In genomic region chr1:111604931-111605330, GRCh38 we compare ENCODE assay signal across 11 cellular contexts. TPM values are rescaled to one million over a fixed set of nuclear protein-coding genes. Genes with fewer than 3 reads are reported as not detected.
A peak's percentile ranks its signal among the peaks of the same experiment; 100 is the strongest.
DNase-seq lines count a peak whose midpoint lies in the region; ATAC-seq, FAIRE-seq and TF ChIP-seq lines count a peak whose summit lies in the region.
"Had no signal": no experiment of that assay in that cellular context is flagged by ENCODE, and none has a peak within 500 bp of the region (broad histone marks: within the 10 kb centered on the region; RNA-seq: fewer than 3 reads in every experiment).

No MANE protein-coding gene starts in this region.

- no peak for FAIRE-seq in K562 (lab: Jason Lieb, UNC)
- FAIRE-seq in small intestine (lab: Jason Lieb, UNC), result no peak

- no peak for ATAC-seq in K562
- no peak for ATAC-seq in natural killer cell treated with Interleukin-12 subunit alpha and Interleukin-12 subunit beta and Interleukin-15 and Interleukin-18, amount 100 ng/mL, for 72 hours

- H3K4me3 ChIP-seq in OCI-LY7 (ENCODE audit: low read depth, low read length, poor library complexity, severe bottlenecking) (no peak overlapping the region), K562 (no peak overlapping the region), small intestine (ENCODE audit: low read depth in 1 of 2, low read length in 2 of 2) (no peak overlapping the region), uterus (no peak overlapping the region)
- H3K4me3 ChIP-seq: mucosa of descending colon had no signal

- BruUV-seq in OCI-LY7 (replicated peaks; lab: Mats Ljungman, UMichigan), result no TSS peak
- BruUV-seq in K562 (replicated peaks; lab: Mats Ljungman, UMichigan), result no TSS peak

- TF ChIP-seq RAD21 in K562 (CRISPR knock-in tag; conservative IDR thresholded peaks at IDR 0.05 in 1 of 2, IDR thresholded peaks at IDR 0.05 in 1 of 2), result no peak

- H3K9me3 ChIP-seq in OCI-LY7 (ENCODE audit: low read length) (no peaks in the 10 kb centered on the region), K562 (replicated peaks; ENCODE audit: control insufficient read depth, insufficient read depth, low read depth, low read length) (peaks cover 10% of the 10 kb centered on the region), small intestine (ENCODE audit: control insufficient read depth, low read depth) (no peaks in the 10 kb centered on the region), uterus (no peaks in the 10 kb centered on the region)
- H3K9me3 ChIP-seq: mucosa of descending colon had no signal

- no peaks in the 10 kb centered on the region for H3K27me3 Mint-ChIP-seq in natural killer cell treated with Interleukin-12 subunit alpha and Interleukin-12 subunit beta and Interleukin-15 and Interleukin-18, amount 100 ng/mL, for 72 hours
- no peaks in the 10 kb centered on the region for H3K27me3 Mint-ChIP-seq in chondrocyte (ENCODE audit: low read depth)

- peak overlapping the region; percentile 82 for H3K4me3 Mint-ChIP-seq in natural killer cell treated with Interleukin-12 subunit alpha and Interleukin-12 subunit beta and Interleukin-15 and Interleukin-18, amount 100 ng/mL, for 72 hours
- H3K4me3 Mint-ChIP-seq in chondrocyte (ENCODE audit: unreplicated experiment), result no peak overlapping the region

- intact Hi-C loops in OCI-LY7 (cut with micrococcal nuclease; ENCODE audit: unreplicated experiment), result loop anchor here (5.0 kb wide), 2 partner anchors 198 to 388 kb away; no protein-coding TSS in a partner anchor
- intact Hi-C loops in K562 (cut with micrococcal nuclease), result no loop called here
- intact Hi-C loops in uterus (cut with DNase I; ENCODE audit: low total_unique reads), result no loop called here

- H3K4me1 ChIP-seq in OCI-LY7 (ENCODE audit: insufficient read depth, low read length, poor library complexity, severe bottlenecking) (peaks cover 58% of the 10 kb centered on the region), K562 (replicated peaks in 1 of 2; ENCODE audit: control insufficient read depth in 2 of 2, insufficient read depth in 2 of 2, low read length in 2 of 2) (peaks cover 4 to 9% of the 10 kb centered on the region in 2 experiments; a peak in 4 of 5 replicates), small intestine (ENCODE audit: control insufficient read depth in 2 of 2, insufficient read depth in 1 of 2, low read depth in 1 of 2, low read length in 1 of 2) (peaks cover 5 to 6% of the 10 kb centered on the region in 2 donors), uterus (no peaks in the 10 kb centered on the region)

- no peak overlapping the region for H3K9ac ChIP-seq in K562 (ENCODE audit: insufficient read depth in 1 of 2, low read depth in 2 of 2, low read length in 2 of 2)

- DNase-seq in ELR (ENCODE audit: low read depth) (peak; percentile 86), OCI-LY7 (ENCODE audit: low spot score) (no peak), K562 (ENCODE audit: extremely low read depth in 1 of 4, low spot score in 3 of 4) (no peak), chondrocyte (ENCODE audit: low spot score) (no peak), mucosa of gallbladder (ENCODE audit: low spot score) (no peak), small intestine (no peak), uterus (no peak)
- no peak for DNase-seq in natural killer cell treated with Interleukin-12 subunit alpha and Interleukin-12 subunit beta and Interleukin-15 and Interleukin-18, amount 100 ng/mL, for 72 hours (ENCODE audit: low spot score)
- DNase-seq: activated T-cell treated with anti-CD3 and anti-CD28 coated beads, Interleukin-2, amount 50 U/mL, for 1 hour had no signal

- in situ Hi-C loops in K562 (cut with MboI), result no loop called here

- POLR2A ChIA-PET in OCI-LY7 (lab: Charles Lee) (interaction anchor here (0.6 to 6.9 kb wide), 5 partner anchors 7 to 33 kb away, joined by 3 to 93 read pairs (median 18); partner anchors contain the start of gene RAP1A), K562 (lab: Yijun Ruan, JAX) (no interaction called here)

- no peaks in the 10 kb centered on the region for H3K9me1 ChIP-seq in K562 (ENCODE audit: control insufficient read depth, insufficient read depth, low read length)

- H3K36me3 Mint-ChIP-seq in natural killer cell treated with Interleukin-12 subunit alpha and Interleukin-12 subunit beta and Interleukin-15 and Interleukin-18, amount 100 ng/mL, for 72 hours, result no peaks in the 10 kb centered on the region
- no peaks in the 10 kb centered on the region for H3K36me3 Mint-ChIP-seq in chondrocyte (ENCODE audit: low read depth)

- H3K27me3 ChIP-seq in K562 (ENCODE audit: control insufficient read depth in 2 of 2, insufficient read depth in 2 of 2, low read length in 2 of 2), result no peaks in the 10 kb centered on the region
- no peaks in the 10 kb centered on the region for H3K27me3 ChIP-seq in small intestine (ENCODE audit: control insufficient read depth in 2 of 2, insufficient read depth in 2 of 2, low read length in 2 of 2)
- H3K27me3 ChIP-seq in uterus, result no peaks in the 10 kb centered on the region

- H4K20me1 ChIP-seq in OCI-LY7 (ENCODE audit: insufficient read depth, low read length), result no peaks in the 10 kb centered on the region
- H4K20me1 ChIP-seq in K562 (replicated peaks; ENCODE audit: control insufficient read depth, insufficient read depth, low read length), result no peaks in the 10 kb centered on the region

- 24% methylated on average over 3 of the region's 3 CpGs for WGBS in K562 (ENCODE audit: insufficient coverage, low coverage, missing lambda C conversion rate)
- WGBS in small intestine, 3 donors, result 79 to 98% (median 94%) methylated on average over 3 of the region's 3 CpGs

- H3K4me1 Mint-ChIP-seq in natural killer cell treated with Interleukin-12 subunit alpha and Interleukin-12 subunit beta and Interleukin-15 and Interleukin-18, amount 100 ng/mL, for 72 hours (ENCODE audit: low read depth in 2 of 2), result peaks cover 46 to 62% of the 10 kb centered on the region in 2 donors
- H3K4me1 Mint-ChIP-seq in chondrocyte (ENCODE audit: low read depth), result peaks cover 14% of the 10 kb centered on the region

- H3K9me3 Mint-ChIP-seq in natural killer cell treated with Interleukin-12 subunit alpha and Interleukin-12 subunit beta and Interleukin-15 and Interleukin-18, amount 100 ng/mL, for 72 hours, result no peaks in the 10 kb centered on the region
- no peaks in the 10 kb centered on the region for H3K9me3 Mint-ChIP-seq in chondrocyte (ENCODE audit: low read depth)

- H3K27ac ChIP-seq in OCI-LY7 (ENCODE audit: low read depth, low read length, poor library complexity, severe bottlenecking), result no peak overlapping the region
- no peak overlapping the region for H3K27ac ChIP-seq in K562 (ENCODE audit: extremely low read depth, low read depth, low read length)
- H3K27ac ChIP-seq in small intestine (ENCODE audit: low read depth in 1 of 2, low read length in 1 of 2), result peak overlapping the region in 1 of 2 donors; percentile 70
- H3K27ac ChIP-seq in uterus, result no peak overlapping the region
- H3K27ac ChIP-seq: epithelial cell of prostate had no signal

- H3K79me2 ChIP-seq in OCI-LY7 (ENCODE audit: insufficient read depth, low read depth, low read length) (no peaks in the 10 kb centered on the region), K562 (ENCODE audit: control insufficient read depth, insufficient read depth, low read length) (no peaks in the 10 kb centered on the region)

- no peak for TF ChIP-seq EP300 in K562 (IDR thresholded peaks at IDR 0.05; ENCODE audit: low read length)

- TF ChIP-seq CTCF in OCI-LY7 (conservative IDR thresholded peaks at IDR 0.05; ENCODE audit: low read length) (no peak), K562 (IDR thresholded peaks at IDR 0.05 in 2 of 3, conservative IDR thresholded peaks at IDR 0.05 in 1 of 3; ENCODE audit: insufficient read depth in 2 of 3, low read depth in 1 of 3, low read length in 3 of 3) (no peak), chondrocyte (IDR thresholded peaks at IDR 0.05) (no peak), uterus (IDR thresholded peaks at IDR 0.05) (no peak)

- H3K36me3 ChIP-seq in OCI-LY7 (ENCODE audit: insufficient read depth, low read length), result no peaks in the 10 kb centered on the region
- no peaks in the 10 kb centered on the region for H3K36me3 ChIP-seq in K562 (ENCODE audit: control insufficient read depth, insufficient read depth, low read length)
- no peaks in the 10 kb centered on the region for H3K36me3 ChIP-seq in small intestine (ENCODE audit: control insufficient read depth in 2 of 2, insufficient read depth in 2 of 2, low read length in 2 of 2)
- no peaks in the 10 kb centered on the region for H3K36me3 ChIP-seq in uterus

- no peaks in the 10 kb centered on the region for H3K9me2 ChIP-seq in OCI-LY7 (ENCODE audit: insufficient read depth, low read length)

- H3K27ac Mint-ChIP-seq in natural killer cell treated with Interleukin-12 subunit alpha and Interleukin-12 subunit beta and Interleukin-15 and Interleukin-18, amount 100 ng/mL, for 72 hours, result peak overlapping the region; percentile 86 to 92
- no peak overlapping the region for H3K27ac Mint-ChIP-seq in chondrocyte (ENCODE audit: unreplicated experiment)

- CTCF ChIA-PET in OCI-LY7 (lab: Charles Lee; ENCODE audit: unreplicated experiment) (no interaction called here), K562 (lab: Yijun Ruan, JAX; ENCODE audit: low intra/inter-chr PET ratio) (no interaction called here)

- H2AFZ ChIP-seq in OCI-LY7 (ENCODE audit: low read length) (peak overlapping the region; percentile 66; the same call in 1 of the 2 replicates), K562 (ENCODE audit: low read depth, low read length) (peak overlapping the region; percentile 11; the same call in 1 of the 2 replicates)

- TF ChIP-seq POLR2A in K562 (conservative IDR thresholded peaks at IDR 0.05) (no peak), uterus (IDR thresholded peaks at IDR 0.05) (no peak)

- H3K4me2 ChIP-seq in OCI-LY7 (ENCODE audit: low read length) (no peak overlapping the region), K562 (ENCODE audit: insufficient read depth, low read length) (no peak overlapping the region)

RNA-seq across cellular contexts. Expression of gene RAP1A, which starts 14.7 kb away (rescaled TPM):
- total RNA-seq in OCI-LY7 (2014; rRNA removed; shearing (Covaris generic)), result 8.5 and 10.4 TPM in 2 replicates
- total RNA-seq in OCI-LY7 (2022), result 72.0 and 86.3 TPM in 2 replicates
- total RNA-seq in K562 (2011; cell fraction: chromatin; rRNA removed; ENCODE audit: low replicate concordance), result 4.2 and 14.3 TPM in 2 replicates
- total RNA-seq in K562 (2011; cell fraction: nucleolus; rRNA removed), result 2.2 and 3.4 TPM in 2 replicates
- 7.9 and 18.7 TPM in 2 replicates for total RNA-seq in K562 (2011; cell fraction: nucleoplasm; rRNA removed)
- total RNA-seq in K562 (2014; rRNA removed), result 13.4 and 19.0 TPM in 2 replicates
- total RNA-seq in K562 (2014; rRNA removed; fragmentation: Illumina TruSeq; extraction: Trizol), result 32.5 and 40.1 TPM in 2 replicates
- 19.4 and 24.5 TPM in 2 replicates for total RNA-seq in K562 (2015; rRNA removed; fragmentation: Illumina TruSeq; extraction: Trizol)
- total RNA-seq in K562 (2021), result 57.6 and 60.7 TPM in 2 replicates
- 49.0 and 77.3 TPM in 2 replicates for polyA plus RNA-seq in K562 (2011; rRNA removed)
- polyA plus RNA-seq in K562 (2011; cell fraction: cytosol; rRNA removed), result 11.3 and 24.6 TPM in 2 replicates
- polyA plus RNA-seq in K562 (2011; cell fraction: nucleus; rRNA removed), result 6.6 and 11.5 TPM in 2 replicates
- 68.6 and 95.0 TPM in 2 replicates for polyA plus RNA-seq in K562 (2012)
- 68.8 and 86.2 TPM in 2 replicates for polyA plus RNA-seq in K562 (2014; fragmentation: Illumina TruSeq; extraction: Trizol)
- 10 to 100 TPM; 21.3 to 28.9 TPM for polyA plus RNA-seq in K562 (2014; fragmentation: Nextera tagmentation; extraction: Ambion mirVana)
- polyA plus RNA-seq in K562 (2014; rRNA removed), result 45.9 and 48.2 TPM in 2 replicates
- 49.7 and 52.8 TPM in 2 replicates for polyA minus RNA-seq in K562 (2011; rRNA and poly(A)+ RNA removed)
- 20.3 and 24.0 TPM in 2 replicates for polyA minus RNA-seq in K562 (2011; cell fraction: cytosol; rRNA and poly(A)+ RNA removed)
- 4.7 and 9.1 TPM in 2 replicates for polyA minus RNA-seq in K562 (2011; cell fraction: nucleus; rRNA and poly(A)+ RNA removed)
- 100 to 1,000 TPM in 1 of 2 donors, 10 to 100 TPM in 1; 97.8 to 138 TPM for total RNA-seq in natural killer cell treated with Interleukin-12 subunit alpha and Interleukin-12 subunit beta and Interleukin-15 and Interleukin-18, amount 100 ng/mL, for 72 hours
- 53.5 to 64.0 TPM (median 60.5 TPM) in 3 replicates for total RNA-seq in chondrocyte
- 93.0 TPM for total RNA-seq in mucosa of gallbladder
- 100 to 1,000 TPM in 1 of 3 donors, 10 to 100 TPM in 2; 75.4 to 150 (median 92.1) TPM for polyA plus RNA-seq in small intestine
- total RNA-seq in uterus, result 10 to 100 TPM; 47.6 to 94.8 (median 60.2) TPM
